ENCODE assay signal across 27 cellular contexts in genomic region chr10:10421071-10421470, GRCh38.
"Had no signal": no experiment of that assay in that cellular context is flagged by ENCODE, and none has a peak within 500 bp of the region (broad histone marks: within the 10 kb centered on the region; RNA-seq: fewer than 3 reads in every experiment).

No MANE protein-coding gene starts in this region.

- ATAC-seq: activated CD4-positive, CD25-positive, alpha-beta regulatory T cell treated with anti-CD3 and anti-CD28 coated beads, Interleukin-2, amount 50 U/mL, for 24 hours; body of pancreas; gastroesophageal sphincter; left cardiac atrium; left ventricle myocardium superior; mucosa of descending colon; natural killer cell treated with Interleukin-12 subunit alpha and Interleukin-12 subunit beta and Interleukin-15 and Interleukin-18, amount 100 ng/mL, for 72 hours; right lobe of liver; stimulated activated naive B cell treated with anti-CD40 and anti-IgM and Interleukin-4, amounts not matched to agents 10 μg/mL and 1 μg/mL and 100 μg/mL, for 72 hours; upper lobe of right lung had no signal

- H3K4me3 Mint-ChIP-seq: activated CD4-positive, alpha-beta memory T cell treated with anti-CD3 and anti-CD28 coated beads, Interleukin-2, amount 10 ng/mL, durations not matched to agents 7 days and 5 days; activated CD4-positive, alpha-beta T cell treated with anti-CD3 and anti-CD28 coated beads, Interleukin-2, amount 10 ng/mL, durations not matched to agents 7 days and 5 days; activated naive CD8-positive, alpha-beta T cell treated with anti-CD3 and anti-CD28 coated beads for 36 hours; activated T-cell treated with anti-CD3 and anti-CD28 coated beads, Interleukin-2, amount 50 U/mL, for 24 hours; natural killer cell treated with Interleukin-12 subunit alpha and Interleukin-12 subunit beta and Interleukin-15 and Interleukin-18, amount 100 ng/mL, for 72 hours; stimulated activated naive B cell treated with anti-CD40 and anti-IgM and Interleukin-4, amounts not matched to agents 10 μg/mL and 1 μg/mL and 100 μg/mL, for 72 hours had no signal

- DNase-seq: activated CD4-positive, alpha-beta memory T cell treated with anti-CD3 and anti-CD28 coated beads, Interleukin-2, amount 10 ng/mL, durations not matched to agents 7 days and 5 days; activated CD4-positive, alpha-beta T cell treated with anti-CD3 and anti-CD28 coated beads, Interleukin-2, amount 10 ng/mL, durations not matched to agents 7 days and 5 days; activated CD8-positive, alpha-beta memory T cell treated with anti-CD3 and anti-CD28 coated beads, Interleukin-2, amount 50 U/mL, for 48 hours; activated gamma-delta T cell treated with Interleukin-2 at 50 U/mL for 16 hours; activated naive CD8-positive, alpha-beta T cell treated with anti-CD3 and anti-CD28 coated beads for 36 hours; activated T-cell treated with anti-CD3 and anti-CD28 coated beads, Interleukin-2, amount 50 U/mL, for 24 hours; adrenal gland; aorta; body of pancreas; effector memory CD4-positive, alpha-beta T cell; erythroblast; left cardiac atrium; left ventricle myocardium superior; mucosa of descending colon; right lobe of liver; stimulated activated naive B cell treated with anti-CD40 and anti-IgM and Interleukin-4, amounts not matched to agents 10 μg/mL and 1 μg/mL and 100 μg/mL, for 72 hours; stomach; thyroid gland; upper lobe of right lung; WERI-Rb-1 had no signal

- H3K27ac ChIP-seq: adrenal gland, body of pancreas, gastroesophageal sphincter, hepatocyte, right lobe of liver, stomach, thyroid gland, upper lobe of right lung, WERI-Rb-1 had no signal

- H3K36me3 Mint-ChIP-seq: activated naive CD8-positive, alpha-beta T cell treated with anti-CD3 and anti-CD28 coated beads for 36 hours; natural killer cell treated with Interleukin-12 subunit alpha and Interleukin-12 subunit beta and Interleukin-15 and Interleukin-18, amount 100 ng/mL, for 72 hours; stimulated activated naive B cell treated with anti-CD40 and anti-IgM and Interleukin-4, amounts not matched to agents 10 μg/mL and 1 μg/mL and 100 μg/mL, for 72 hours had no signal

- H3K4me1 Mint-ChIP-seq: stimulated activated naive B cell treated with anti-CD40 and anti-IgM and Interleukin-4, amounts not matched to agents 10 μg/mL and 1 μg/mL and 100 μg/mL, for 72 hours had no signal

- H3K27me3 ChIP-seq: adrenal gland, body of pancreas, gastroesophageal sphincter, hepatocyte, right lobe of liver, stomach, thyroid gland, upper lobe of right lung had no signal

- FAIRE-seq: colon, keratinocyte, TTC549 had no signal

- H3K36me3 ChIP-seq: adrenal gland, gastroesophageal sphincter, right lobe of liver, stomach, thyroid gland, upper lobe of right lung, WERI-Rb-1 had no signal

- H3K4me3 ChIP-seq: adrenal gland, body of pancreas, gastroesophageal sphincter, hepatocyte, mucosa of descending colon, right lobe of liver, stomach, thyroid gland, upper lobe of right lung had no signal

- H3K9me3 Mint-ChIP-seq: activated CD4-positive, alpha-beta memory T cell treated with anti-CD3 and anti-CD28 coated beads, Interleukin-2, amount 10 ng/mL, durations not matched to agents 7 days and 5 days; activated naive CD8-positive, alpha-beta T cell treated with anti-CD3 and anti-CD28 coated beads for 36 hours; activated T-cell treated with anti-CD3 and anti-CD28 coated beads, Interleukin-2, amount 50 U/mL, for 24 hours; natural killer cell treated with Interleukin-12 subunit alpha and Interleukin-12 subunit beta and Interleukin-15 and Interleukin-18, amount 100 ng/mL, for 72 hours had no signal

- H3K27me3 Mint-ChIP-seq: activated naive CD8-positive, alpha-beta T cell treated with anti-CD3 and anti-CD28 coated beads for 36 hours; stimulated activated naive B cell treated with anti-CD40 and anti-IgM and Interleukin-4, amounts not matched to agents 10 μg/mL and 1 μg/mL and 100 μg/mL, for 72 hours had no signal

- H3K27ac Mint-ChIP-seq: activated CD4-positive, alpha-beta memory T cell treated with anti-CD3 and anti-CD28 coated beads, Interleukin-2, amount 10 ng/mL, durations not matched to agents 7 days and 5 days; activated CD4-positive, alpha-beta T cell treated with anti-CD3 and anti-CD28 coated beads, Interleukin-2, amount 10 ng/mL, durations not matched to agents 7 days and 5 days; activated naive CD8-positive, alpha-beta T cell treated with anti-CD3 and anti-CD28 coated beads for 36 hours; activated T-cell treated with anti-CD3 and anti-CD28 coated beads, Interleukin-2, amount 50 U/mL, for 24 hours; natural killer cell treated with Interleukin-12 subunit alpha and Interleukin-12 subunit beta and Interleukin-15 and Interleukin-18, amount 100 ng/mL, for 72 hours; stimulated activated naive B cell treated with anti-CD40 and anti-IgM and Interleukin-4, amounts not matched to agents 10 μg/mL and 1 μg/mL and 100 μg/mL, for 72 hours had no signal

- H3K9me3 ChIP-seq: adrenal gland, body of pancreas, gastroesophageal sphincter, mucosa of descending colon, right lobe of liver, stomach, thyroid gland, upper lobe of right lung had no signal

- H3K4me1 ChIP-seq: adrenal gland, body of pancreas, gastroesophageal sphincter, right lobe of liver, thyroid gland, upper lobe of right lung had no signal
